Comparison of ENCODE assay signal across 1 cellular context in genomic region chr11:2146051-2146450, GRCh38.
TF ChIP-seq lines count a peak whose summit lies in the region.

No MANE protein-coding gene starts in this region.

TF ChIP-seq in GM23338, 12 proteins besides CTCF, POLR2A, EP300 and RAD21 (continued from another document):
- TF ChIP-seq ZNF462 (CRISPR knock-in tag; IDR thresholded peaks at IDR 0.05) (no peak), ZNF114 (CRISPR knock-in tag; IDR thresholded peaks at IDR 0.05) (no peak), ETS1 (IDR thresholded peaks at IDR 0.05) (no peak), NANOG (IDR thresholded peaks at IDR 0.05; ENCODE audit: borderline replicate concordance) (no peak), EZH2phosphoT487 (IDR thresholded peaks at IDR 0.05; ENCODE audit: unreplicated experiment) (no peak)
TF ChIP-seq in GM23338: peak in this region for 0.
